Comparison of ENCODE assay signal across 11 cellular contexts in genomic region chr4:18069806-18070205, GRCh38.
"Had no signal": no experiment of that assay in that cellular context is flagged by ENCODE, and none has a peak within 500 bp of the region (broad histone marks: within the 10 kb centered on the region; RNA-seq: fewer than 3 reads in every experiment).

No MANE protein-coding gene starts in this region.

- H3K9me3 Mint-ChIP-seq: H9, HFFc6 had no signal

- H3K9ac ChIP-seq: GM23248 had no signal

- H3K4me3 ChIP-seq: GM23248, GM23338, HAP-1 had no signal

- H2AFZ ChIP-seq: GM23248, GM23338 had no signal

- DNase-seq: GM23248, GOT3, H7, H9, HCEC 1CT, HFFc6 had no signal

- H3K36me3 ChIP-seq: HAP-1 had no signal

- H3K4me2 ChIP-seq: GM23338 had no signal

- ATAC-seq: GM23338, HCT116 had no signal

- H3K4me3 Mint-ChIP-seq: GM23338, H9, HFFc6 had no signal

- H3K4me1 ChIP-seq: HAP-1 had no signal

- H3K27ac ChIP-seq: GM23248 had no signal

- H3K27ac Mint-ChIP-seq: GM23338, H9, HFFc6 had no signal

- H3K9me3 ChIP-seq: HAP-1 had no signal

- H3K4me1 Mint-ChIP-seq: GM23338, H9 had no signal

- FAIRE-seq: H1, H54 had no signal
